Comparison of ENCODE assay signal across 1 cellular context in genomic region chr11:130861902-130862552, GRCh38.
TF ChIP-seq lines count a peak whose summit lies in the region.

No MANE protein-coding gene starts in this region.

TF ChIP-seq in HepG2, 621 proteins besides CTCF, POLR2A, EP300 and RAD21 (continued from another document and continues in another):
- TF ChIP-seq, protein P1, sequence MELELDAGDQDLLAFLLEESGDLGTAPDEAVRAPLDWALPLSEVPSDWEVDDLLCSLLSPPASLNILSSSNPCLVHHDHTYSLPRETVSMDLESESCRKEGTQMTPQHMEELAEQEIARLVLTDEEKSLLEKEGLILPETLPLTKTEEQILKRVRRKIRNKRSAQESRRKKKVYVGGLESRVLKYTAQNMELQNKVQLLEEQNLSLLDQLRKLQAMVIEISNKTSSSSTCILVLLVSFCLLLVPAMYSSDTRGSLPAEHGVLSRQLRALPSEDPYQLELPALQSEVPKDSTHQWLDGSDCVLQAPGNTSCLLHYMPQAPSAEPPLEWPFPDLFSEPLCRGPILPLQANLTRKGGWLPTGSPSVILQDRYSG (CRISPR knock-in tag; IDR thresholded peaks at IDR 0.05): no peak
- TF ChIP-seq ZSCAN30 (CRISPR knock-in tag; IDR thresholded peaks at IDR 0.05) (no peak), HNF4G (IDR thresholded peaks at IDR 0.05; ENCODE audit: borderline replicate concordance, low read depth, low read length) (no peak), HNF4G (CRISPR knock-in tag; IDR thresholded peaks at IDR 0.05; ENCODE audit: borderline replicate concordance, low read depth) (no peak), FOXA3 (CRISPR knock-in tag; IDR thresholded peaks at IDR 0.05) (0 out of 2 replicates have a peak, but pooled peaks have one; percentile 34), NFE2L1 (CRISPR knock-in tag; IDR thresholded peaks at IDR 0.05; ENCODE audit: borderline replicate concordance) (no peak), DMAP1 (CRISPR knock-in tag; IDR thresholded peaks at IDR 0.05) (no peak), IRF2 (CRISPR knock-in tag; IDR thresholded peaks at IDR 0.05) (peak; percentile 43; the same call in 1 of the 2 replicates), RNF2 (conservative IDR thresholded peaks at IDR 0.05; ENCODE audit: low read depth) (no peak), ZNF564 (CRISPR knock-in tag; IDR thresholded peaks at IDR 0.05) (no peak), ZNF354B (CRISPR knock-in tag; IDR thresholded peaks at IDR 0.05) (no peak), CBX1 (IDR thresholded peaks at IDR 0.05; ENCODE audit: low read depth) (no peak), ARNTL (CRISPR knock-in tag; IDR thresholded peaks at IDR 0.05) (no peak), KMT2B (CRISPR knock-in tag; IDR thresholded peaks at IDR 0.05) (no peak), ZNF607 (CRISPR knock-in tag; IDR thresholded peaks at IDR 0.05; ENCODE audit: borderline replicate concordance) (no peak), HHEX (CRISPR knock-in tag; IDR thresholded peaks at IDR 0.05) (no peak), BCL3 (CRISPR knock-in tag; IDR thresholded peaks at IDR 0.05) (no peak), TRIM24 (CRISPR knock-in tag; IDR thresholded peaks at IDR 0.05) (no peak), HNRNPLL (IDR thresholded peaks at IDR 0.05; ENCODE audit: low read depth, low read length, poor library complexity, severe bottlenecking) (peak; percentile 24), ZFP36L1 (CRISPR knock-in tag; IDR thresholded peaks at IDR 0.05) (no peak), ZNF326 (CRISPR knock-in tag; IDR thresholded peaks at IDR 0.05; ENCODE audit: borderline replicate concordance) (no peak), SATB2 (CRISPR knock-in tag; IDR thresholded peaks at IDR 0.05) (no peak), REPIN1 (CRISPR knock-in tag; IDR thresholded peaks at IDR 0.05; ENCODE audit: borderline replicate concordance, low read depth) (peak; percentile 44; the same call in 1 of the 2 replicates), EED (CRISPR knock-in tag; IDR thresholded peaks at IDR 0.05) (no peak), CEBPG (CRISPR knock-in tag; IDR thresholded peaks at IDR 0.05) (peak; percentile 11; the same call in 1 of the 2 replicates), KMT2A (CRISPR knock-in tag; IDR thresholded peaks at IDR 0.05) (no peak), TIGD3 (CRISPR knock-in tag; IDR thresholded peaks at IDR 0.05; ENCODE audit: borderline replicate concordance) (no peak), ZKSCAN1 (IDR thresholded peaks at IDR 0.05; ENCODE audit: low read length) (0 out of 2 replicates have a peak, but pooled peaks have one; percentile 21), ZNF224 (CRISPR knock-in tag; IDR thresholded peaks at IDR 0.05) (no peak), NFYB (CRISPR knock-in tag; IDR thresholded peaks at IDR 0.05) (0 out of 2 replicates have a peak, but pooled peaks have one; percentile 17), ZNF580 (CRISPR knock-in tag; IDR thresholded peaks at IDR 0.05; ENCODE audit: borderline replicate concordance, low read depth) (peak; percentile 61; the same call in 1 of the 2 replicates), ZFP37 (CRISPR knock-in tag; IDR thresholded peaks at IDR 0.05; ENCODE audit: borderline replicate concordance) (no peak), ZNF318 (CRISPR knock-in tag; IDR thresholded peaks at IDR 0.05) (no peak), SOX5 (CRISPR knock-in tag; IDR thresholded peaks at IDR 0.05; ENCODE audit: borderline replicate concordance) (no peak), SP1 (IDR thresholded peaks at IDR 0.05) (no peak), SP1 (CRISPR knock-in tag; IDR thresholded peaks at IDR 0.05) (0 out of 2 replicates have a peak, but pooled peaks have one; percentile 60), HMG20B (CRISPR knock-in tag; conservative IDR thresholded peaks at IDR 0.05) (no peak), TRIM22 (IDR thresholded peaks at IDR 0.05) (no peak), YEATS4 (CRISPR knock-in tag; IDR thresholded peaks at IDR 0.05; ENCODE audit: borderline replicate concordance) (no peak), ZNF451 (CRISPR knock-in tag; IDR thresholded peaks at IDR 0.05) (no peak), MATR3 (CRISPR knock-in tag; IDR thresholded peaks at IDR 0.05) (no peak), SP5 (CRISPR knock-in tag; IDR thresholded peaks at IDR 0.05; ENCODE audit: borderline replicate concordance, low read depth) (peak; percentile 59; the same call in 1 of the 2 replicates), DNMT3B (CRISPR knock-in tag; conservative IDR thresholded peaks at IDR 0.05) (no peak)
- TF ChIP-seq, protein P2, sequence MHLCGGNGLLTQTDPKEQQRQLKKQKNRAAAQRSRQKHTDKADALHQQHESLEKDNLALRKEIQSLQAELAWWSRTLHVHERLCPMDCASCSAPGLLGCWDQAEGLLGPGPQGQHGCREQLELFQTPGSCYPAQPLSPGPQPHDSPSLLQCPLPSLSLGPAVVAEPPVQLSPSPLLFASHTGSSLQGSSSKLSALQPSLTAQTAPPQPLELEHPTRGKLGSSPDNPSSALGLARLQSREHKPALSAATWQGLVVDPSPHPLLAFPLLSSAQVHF (CRISPR knock-in tag; IDR thresholded peaks at IDR 0.05): no peak
- TF ChIP-seq, protein P3, sequence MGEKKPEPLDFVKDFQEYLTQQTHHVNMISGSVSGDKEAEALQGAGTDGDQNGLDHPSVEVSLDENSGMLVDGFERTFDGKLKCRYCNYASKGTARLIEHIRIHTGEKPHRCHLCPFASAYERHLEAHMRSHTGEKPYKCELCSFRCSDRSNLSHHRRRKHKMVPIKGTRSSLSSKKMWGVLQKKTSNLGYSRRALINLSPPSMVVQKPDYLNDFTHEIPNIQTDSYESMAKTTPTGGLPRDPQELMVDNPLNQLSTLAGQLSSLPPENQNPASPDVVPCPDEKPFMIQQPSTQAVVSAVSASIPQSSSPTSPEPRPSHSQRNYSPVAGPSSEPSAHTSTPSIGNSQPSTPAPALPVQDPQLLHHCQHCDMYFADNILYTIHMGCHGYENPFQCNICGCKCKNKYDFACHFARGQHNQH (CRISPR knock-in tag; IDR thresholded peaks at IDR 0.05): 0 out of 2 replicates have a peak, but pooled peaks have one; percentile 50
- TF ChIP-seq, protein P4, sequence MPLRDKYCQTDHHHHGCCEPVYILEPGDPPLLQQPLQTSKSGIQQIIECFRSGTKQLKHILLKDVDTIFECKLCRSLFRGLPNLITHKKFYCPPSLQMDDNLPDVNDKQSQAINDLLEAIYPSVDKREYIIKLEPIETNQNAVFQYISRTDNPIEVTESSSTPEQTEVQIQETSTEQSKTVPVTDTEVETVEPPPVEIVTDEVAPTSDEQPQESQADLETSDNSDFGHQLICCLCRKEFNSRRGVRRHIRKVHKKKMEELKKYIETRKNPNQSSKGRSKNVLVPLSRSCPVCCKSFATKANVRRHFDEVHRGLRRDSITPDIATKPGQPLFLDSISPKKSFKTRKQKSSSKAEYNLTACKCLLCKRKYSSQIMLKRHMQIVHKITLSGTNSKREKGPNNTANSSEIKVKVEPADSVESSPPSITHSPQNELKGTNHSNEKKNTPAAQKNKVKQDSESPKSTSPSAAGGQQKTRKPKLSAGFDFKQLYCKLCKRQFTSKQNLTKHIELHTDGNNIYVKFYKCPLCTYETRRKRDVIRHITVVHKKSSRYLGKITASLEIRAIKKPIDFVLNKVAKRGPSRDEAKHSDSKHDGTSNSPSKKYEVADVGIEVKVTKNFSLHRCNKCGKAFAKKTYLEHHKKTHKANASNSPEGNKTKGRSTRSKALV (CRISPR knock-in tag; IDR thresholded peaks at IDR 0.05): no peak
- TF ChIP-seq, protein P5, sequence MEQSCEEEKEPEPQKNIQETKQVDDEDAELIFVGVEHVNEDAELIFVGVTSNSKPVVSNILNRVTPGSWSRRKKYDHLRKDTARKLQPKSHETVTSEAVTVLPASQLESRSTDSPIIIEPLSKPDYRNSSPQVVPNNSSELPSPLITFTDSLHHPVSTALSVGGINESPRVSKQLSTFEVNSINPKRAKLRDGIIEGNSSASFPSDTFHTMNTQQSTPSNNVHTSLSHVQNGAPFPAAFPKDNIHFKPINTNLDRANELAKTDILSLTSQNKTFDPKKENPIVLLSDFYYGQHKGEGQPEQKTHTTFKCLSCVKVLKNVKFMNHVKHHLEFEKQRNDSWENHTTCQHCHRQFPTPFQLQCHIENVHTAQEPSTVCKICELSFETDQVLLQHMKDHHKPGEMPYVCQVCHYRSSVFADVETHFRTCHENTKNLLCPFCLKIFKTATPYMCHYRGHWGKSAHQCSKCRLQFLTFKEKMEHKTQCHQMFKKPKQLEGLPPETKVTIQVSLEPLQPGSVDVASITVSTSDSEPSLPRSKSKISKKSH (CRISPR knock-in tag; IDR thresholded peaks at IDR 0.05; ENCODE audit: borderline replicate concordance): no peak
